ENCODE assay signal across 1 cellular context in genomic region chr14:54838931-54839512, GRCh38.
A peak's percentile ranks its signal among the peaks of the same experiment; 100 is the strongest.
TF ChIP-seq lines count a peak whose summit lies in the region.

No MANE protein-coding gene starts in this region.

TF ChIP-seq in HepG2, 621 proteins besides CTCF, POLR2A, EP300 and RAD21:
- TF ChIP-seq, protein P1, sequence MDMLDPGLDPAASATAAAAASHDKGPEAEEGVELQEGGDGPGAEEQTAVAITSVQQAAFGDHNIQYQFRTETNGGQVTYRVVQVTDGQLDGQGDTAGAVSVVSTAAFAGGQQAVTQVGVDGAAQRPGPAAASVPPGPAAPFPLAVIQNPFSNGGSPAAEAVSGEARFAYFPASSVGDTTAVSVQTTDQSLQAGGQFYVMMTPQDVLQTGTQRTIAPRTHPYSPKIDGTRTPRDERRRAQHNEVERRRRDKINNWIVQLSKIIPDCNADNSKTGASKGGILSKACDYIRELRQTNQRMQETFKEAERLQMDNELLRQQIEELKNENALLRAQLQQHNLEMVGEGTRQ (IDR thresholded peaks at IDR 0.05; ENCODE audit: low read depth, low read length), result no peak
- TF ChIP-seq, protein P1 (CRISPR knock-in tag; IDR thresholded peaks at IDR 0.05; ENCODE audit: borderline replicate concordance), result no peak
- TF ChIP-seq, protein P2, sequence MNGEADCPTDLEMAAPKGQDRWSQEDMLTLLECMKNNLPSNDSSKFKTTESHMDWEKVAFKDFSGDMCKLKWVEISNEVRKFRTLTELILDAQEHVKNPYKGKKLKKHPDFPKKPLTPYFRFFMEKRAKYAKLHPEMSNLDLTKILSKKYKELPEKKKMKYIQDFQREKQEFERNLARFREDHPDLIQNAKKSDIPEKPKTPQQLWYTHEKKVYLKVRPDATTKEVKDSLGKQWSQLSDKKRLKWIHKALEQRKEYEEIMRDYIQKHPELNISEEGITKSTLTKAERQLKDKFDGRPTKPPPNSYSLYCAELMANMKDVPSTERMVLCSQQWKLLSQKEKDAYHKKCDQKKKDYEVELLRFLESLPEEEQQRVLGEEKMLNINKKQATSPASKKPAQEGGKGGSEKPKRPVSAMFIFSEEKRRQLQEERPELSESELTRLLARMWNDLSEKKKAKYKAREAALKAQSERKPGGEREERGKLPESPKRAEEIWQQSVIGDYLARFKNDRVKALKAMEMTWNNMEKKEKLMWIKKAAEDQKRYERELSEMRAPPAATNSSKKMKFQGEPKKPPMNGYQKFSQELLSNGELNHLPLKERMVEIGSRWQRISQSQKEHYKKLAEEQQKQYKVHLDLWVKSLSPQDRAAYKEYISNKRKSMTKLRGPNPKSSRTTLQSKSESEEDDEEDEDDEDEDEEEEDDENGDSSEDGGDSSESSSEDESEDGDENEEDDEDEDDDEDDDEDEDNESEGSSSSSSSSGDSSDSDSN (CRISPR knock-in tag; IDR thresholded peaks at IDR 0.05), result 0 out of 2 replicates have a peak, but pooled peaks have one; percentile 1
- TF ChIP-seq ZNF414 (CRISPR knock-in tag; IDR thresholded peaks at IDR 0.05), result 0 out of 2 replicates have a peak, but pooled peaks have one; percentile 8
- 0 out of 2 replicates have a peak, but pooled peaks have one; percentile 24 for TF ChIP-seq ARID4A (CRISPR knock-in tag; IDR thresholded peaks at IDR 0.05; ENCODE audit: borderline replicate concordance)
- TF ChIP-seq YEATS4 (CRISPR knock-in tag; IDR thresholded peaks at IDR 0.05; ENCODE audit: borderline replicate concordance), result no peak
- TF ChIP-seq ZNF782 (CRISPR knock-in tag; IDR thresholded peaks at IDR 0.05; ENCODE audit: borderline replicate concordance), result no peak
- TF ChIP-seq ZNF143 (CRISPR knock-in tag; IDR thresholded peaks at IDR 0.05), result no peak
- TF ChIP-seq REL (CRISPR knock-in tag; conservative IDR thresholded peaks at IDR 0.05), result no peak
- no peak for TF ChIP-seq MED13 (CRISPR knock-in tag; IDR thresholded peaks at IDR 0.05)
- TF ChIP-seq ZBTB38 (CRISPR knock-in tag; IDR thresholded peaks at IDR 0.05), result 0 out of 2 replicates have a peak, but pooled peaks have one; percentile 38
- TF ChIP-seq ZMYM2 (CRISPR knock-in tag; IDR thresholded peaks at IDR 0.05), result 0 out of 2 replicates have a peak, but pooled peaks have one; percentile 17
- no peak for TF ChIP-seq ZSCAN12 (CRISPR knock-in tag; IDR thresholded peaks at IDR 0.05)
- TF ChIP-seq ZNF776 (CRISPR knock-in tag; IDR thresholded peaks at IDR 0.05), result no peak
- 0 out of 2 replicates have a peak, but pooled peaks have one; percentile 26 for TF ChIP-seq ZMYM4 (CRISPR knock-in tag; IDR thresholded peaks at IDR 0.05)
- no peak for TF ChIP-seq ZNF317 (CRISPR knock-in tag; IDR thresholded peaks at IDR 0.05)
